10 cellular contexts compared by ENCODE assay signal in the genomic region with DNA sequence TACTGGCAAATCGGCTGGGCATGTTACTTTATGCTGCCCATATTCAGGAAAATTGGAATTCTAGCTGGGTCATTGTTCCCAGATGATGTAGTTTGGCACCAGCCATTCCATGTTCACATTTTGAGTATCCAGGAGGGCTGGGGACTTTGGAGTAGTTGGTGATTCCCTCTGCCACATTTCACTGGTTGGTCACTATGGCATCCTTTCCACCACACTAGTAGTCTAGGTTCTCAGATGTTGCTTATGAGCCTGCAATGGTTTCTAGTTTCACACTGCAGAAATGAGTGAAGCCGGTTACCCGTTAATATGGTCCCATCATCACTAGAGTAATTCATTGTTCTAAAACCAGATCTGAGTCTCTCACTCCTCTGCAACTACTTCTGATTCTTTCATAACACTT. TPM values are rescaled to one million over a fixed set of nuclear protein-coding genes. Genes with fewer than 3 reads are reported as not detected.
DNase-seq lines count a peak whose midpoint lies in the region; FAIRE-seq and TF ChIP-seq lines count a peak whose summit lies in the region.
"Had no signal": no experiment of that assay in that cellular context is flagged by ENCODE, and none has a peak within 500 bp of the region (broad histone marks: within the 10 kb centered on the region; RNA-seq: fewer than 3 reads in every experiment).

No MANE protein-coding gene starts in this region.

- H3K9ac ChIP-seq in GM23248 = no peak overlapping the region
- H3K9ac ChIP-seq: neural progenitor cell had no signal

- H3K9me3 ChIP-seq in GM23248 (ENCODE audit: low read depth) = no peaks in the 10 kb centered on the region

- no peak for TF ChIP-seq CTCF in nephron (IDR thresholded peaks at IDR 0.05; ENCODE audit: unreplicated experiment in 3 of 3)

- H3K27me3 Mint-ChIP-seq in activated naive CD8-positive, alpha-beta T cell = no peaks in the 10 kb centered on the region
- no peaks in the 10 kb centered on the region for H3K27me3 Mint-ChIP-seq in nephron (ENCODE audit: low read depth)

- no peak for DNase-seq in GM23248
- DNase-seq in NCI-H345 treated with DMSO at 0.1 percent for 48 hours (lab: John Stamatoyannopoulos, UW; ENCODE audit: unreplicated experiment) = no peak
- DNase-seq in posterior cingulate gyrus = no peak
- no peak for DNase-seq in RCC 7860 (ENCODE audit: low spot score)
- DNase-seq in NCI-H2081 treated with DMSO at 0.1 percent for 48 hours (lab: John Stamatoyannopoulos, UW) = no peak
- DNase-seq: dorsolateral prefrontal cortex had no signal

- no peaks in the 10 kb centered on the region for H4K20me1 ChIP-seq in GM23248 (ENCODE audit: insufficient read depth)

- H3K4me1 ChIP-seq in GM23248 (ENCODE audit: insufficient read depth) = peaks cover 72% of the 10 kb centered on the region

- FAIRE-seq in RCC 7860 (lab: Jason Lieb, UNC) = no peak

- peaks cover 96% of the 10 kb centered on the region for H3K79me2 ChIP-seq in GM23248 (ENCODE audit: insufficient read depth)

- H3K4me1 Mint-ChIP-seq in activated naive CD8-positive, alpha-beta T cell (ENCODE audit: low read depth) = peaks cover 88% of the 10 kb centered on the region
- H3K4me1 Mint-ChIP-seq in nephron = peaks cover 62% of the 10 kb centered on the region

- peak overlapping the region; percentile 2 for H3K4me2 ChIP-seq in GM23248 (ENCODE audit: unreplicated experiment)
- H3K4me2 ChIP-seq: neural progenitor cell had no signal

- no peaks in the 10 kb centered on the region for H3K27me3 ChIP-seq in GM23248 (replicated peaks; ENCODE audit: insufficient read depth)
- H3K27me3 ChIP-seq: dorsolateral prefrontal cortex, neural progenitor cell had no signal

- in situ Hi-C loops in GM23248 (cut with MboI) = no loop called here

- H3K36me3 ChIP-seq in GM23248 (ENCODE audit: low read depth) = no peaks in the 10 kb centered on the region
- H3K36me3 ChIP-seq: neural progenitor cell had no signal

- H3K4me3 Mint-ChIP-seq in activated naive CD8-positive, alpha-beta T cell = peak overlapping the region; percentile 95
- peak overlapping the region in 2 of 3 experiments; percentile 31 to 36 for H3K4me3 Mint-ChIP-seq in nephron
- H3K4me3 Mint-ChIP-seq: neural progenitor cell had no signal

- WGBS in GM23248 (ENCODE audit: low coverage in 1 of 2, low lambda C conversion rate in 2 of 2, missing lambda C conversion rate in 2 of 2), 2 experiments = 56 to 59% methylated on average over 3 of the region's 3 CpGs

- H3K9me3 Mint-ChIP-seq in activated naive CD8-positive, alpha-beta T cell (ENCODE audit: low read depth) = no peaks in the 10 kb centered on the region
- no peaks in the 10 kb centered on the region for H3K9me3 Mint-ChIP-seq in nephron
- H3K9me3 Mint-ChIP-seq: neural progenitor cell had no signal

- peaks cover 29% of the 10 kb centered on the region for H3F3A ChIP-seq in GM23248 (ENCODE audit: insufficient read depth)

- H3K36me3 Mint-ChIP-seq in activated naive CD8-positive, alpha-beta T cell = peaks cover 5% of the 10 kb centered on the region
- no peaks in the 10 kb centered on the region for H3K36me3 Mint-ChIP-seq in nephron (ENCODE audit: low read depth)
- H3K36me3 Mint-ChIP-seq: neural progenitor cell had no signal

- peak overlapping the region; percentile 99 for H3K27ac Mint-ChIP-seq in activated naive CD8-positive, alpha-beta T cell
- H3K27ac Mint-ChIP-seq in nephron = no peak overlapping the region
- H3K27ac Mint-ChIP-seq: neural progenitor cell had no signal

- no peaks in the 10 kb centered on the region for H3K9me2 ChIP-seq in GM23248 (ENCODE audit: insufficient read depth)

- peak overlapping the region; percentile 77 for H3K27ac ChIP-seq in GM23248
- H3K27ac ChIP-seq: neural progenitor cell had no signal

- intact Hi-C loops in posterior cingulate gyrus (cut with DNase I) = loop anchor here (5.0 kb wide), 1 partner anchor 63 kb away; no protein-coding TSS in a partner anchor

- H3K4me3 ChIP-seq in GM08714 (ENCODE audit: low read length) (peak overlapping the region; percentile 49; the same call in 1 of the 2 replicates), GM23248 (no peak overlapping the region)
- H3K4me3 ChIP-seq: neural progenitor cell had no signal

- H2AFZ ChIP-seq in GM23248 = no peak overlapping the region
- H2AFZ ChIP-seq: neural progenitor cell had no signal

RNA-seq across cellular contexts. Expression of gene PTPN1, which starts 4.6 kb away (rescaled TPM):
- total RNA-seq in GM23248 (2014; rRNA removed; shearing (Covaris generic)) = 22.8 and 27.9 TPM in 2 replicates
- 18.8 and 18.9 TPM in 2 replicates for polyA plus RNA-seq in GM23248 (2016; fragmentation: Nextera tagmentation; extraction: Ambion mirVana)
